25 cellular contexts compared by ENCODE assay signal in the genomic region with DNA sequence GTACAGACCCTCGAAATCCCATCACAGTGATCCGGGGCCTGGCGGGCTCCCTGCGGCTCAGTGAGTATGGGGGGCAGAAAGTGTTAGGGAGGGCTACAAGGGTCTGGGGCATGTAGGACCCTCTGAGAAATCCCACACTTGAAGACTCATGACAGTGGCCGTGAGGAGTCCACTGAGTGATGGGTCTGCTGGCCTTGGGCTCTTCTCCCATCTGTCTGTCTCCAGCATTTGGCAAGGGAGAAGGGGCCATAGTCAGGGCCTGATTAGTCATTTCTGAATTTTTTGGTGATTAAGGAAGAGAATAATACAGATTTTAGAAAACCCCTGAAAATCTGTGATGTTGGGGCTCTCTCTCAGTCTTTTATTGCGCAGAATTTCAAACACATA. TPM values are rescaled to one million over a fixed set of nuclear protein-coding genes. Genes with fewer than 3 reads are reported as not detected.
DNase-seq lines count a peak whose midpoint lies in the region; ATAC-seq, FAIRE-seq and TF ChIP-seq lines count a peak whose summit lies in the region.
"Had no signal": no experiment of that assay in that cellular context is flagged by ENCODE, and none has a peak within 500 bp of the region (broad histone marks: within the 10 kb centered on the region; RNA-seq: fewer than 3 reads in every experiment).

No MANE protein-coding gene starts in this region.

- no peaks in the 10 kb centered on the region for H3K27me3 ChIP-seq in breast epithelium
- H3K27me3 ChIP-seq: BLaER1, esophagus squamous epithelium, hepatocyte, testis, uterus had no signal

- no peak for DNase-seq in activated T-cell treated with anti-CD3 and anti-CD28 coated beads, Interleukin-2, amount 50 U/mL, for 4 hours
- no peak for DNase-seq in activated T-cell treated with anti-CD3 and anti-CD28 coated beads, Interleukin-2, amount 50 U/mL, for 1 hour
- DNase-seq in D721Med (ENCODE audit: insufficient read length, low spot score), result peak; percentile 1
- no peak for DNase-seq in neural crest cell (ENCODE audit: low read depth, low spot score)
- no peak for DNase-seq in breast epithelium (ENCODE audit: low spot score in 2 of 2)
- no peak for DNase-seq in NCI-H1436 treated with DMSO at 0.1 percent for 48 hours (lab: John Stamatoyannopoulos, UW)
- DNase-seq: activated gamma-delta T cell, aorta, caudate nucleus, DMS 273 treated with DMSO at 0.1 percent for 48 hours, endodermal cell, esophagus squamous epithelium, mesenchymal stem cell, NCI-H1105, NCI-H2081 treated with DMSO at 0.1 percent for 48 hours, NCI-H345, SIG-M5, testis had no signal

- H3K36me3 Mint-ChIP-seq in activated T-cell treated with anti-CD3 and anti-CD28 coated beads, Interleukin-2, amount 50 U/mL, for 4 hours (ENCODE audit: insufficient read depth), result peaks cover 39% of the 10 kb centered on the region
- H3K36me3 Mint-ChIP-seq in activated T-helper 17 cell treated with anti-CD3 and anti-CD28 coated beads, Interleukin-2, amount 50 U/mL, for 72 hours (ENCODE audit: low read depth), result peaks cover 78% of the 10 kb centered on the region
- H3K36me3 Mint-ChIP-seq in neural crest cell (ENCODE audit: low read depth), result peaks cover 7% of the 10 kb centered on the region

- peaks cover 46% of the 10 kb centered on the region for H3K4me1 Mint-ChIP-seq in activated T-cell treated with anti-CD3 and anti-CD28 coated beads, Interleukin-2, amount 50 U/mL, for 4 hours (ENCODE audit: low read depth)
- H3K4me1 Mint-ChIP-seq in activated T-helper 17 cell treated with anti-CD3 and anti-CD28 coated beads, Interleukin-2, amount 50 U/mL, for 72 hours, result peaks cover 13% of the 10 kb centered on the region
- H3K4me1 Mint-ChIP-seq in neural crest cell, result peaks cover 10% of the 10 kb centered on the region

- peak overlapping the region; percentile 68 for H3K27ac Mint-ChIP-seq in activated T-helper 17 cell treated with anti-CD3 and anti-CD28 coated beads, Interleukin-2, amount 50 U/mL, for 72 hours
- no peak overlapping the region for H3K27ac Mint-ChIP-seq in neural crest cell (ENCODE audit: unreplicated experiment)
- H3K27ac Mint-ChIP-seq: endodermal cell had no signal

- no peak for TF ChIP-seq POLR2A in breast epithelium (IDR thresholded peaks at IDR 0.05)

- H3K4me1 ChIP-seq in breast epithelium, result peaks cover 4 to 10% of the 10 kb centered on the region in 2 donors

- no peak for FAIRE-seq in D721Med (lab: Jason Lieb, UNC)
- FAIRE-seq: frontal cortex had no signal

- H3K27me3 Mint-ChIP-seq in activated T-cell treated with anti-CD3 and anti-CD28 coated beads, Interleukin-2, amount 50 U/mL, for 4 hours (ENCODE audit: low read depth), result no peaks in the 10 kb centered on the region
- no peaks in the 10 kb centered on the region for H3K27me3 Mint-ChIP-seq in activated T-helper 17 cell treated with anti-CD3 and anti-CD28 coated beads, Interleukin-2, amount 50 U/mL, for 72 hours
- peaks cover 3% of the 10 kb centered on the region for H3K27me3 Mint-ChIP-seq in neural crest cell (ENCODE audit: low read depth)

- intact Hi-C loops in breast epithelium (cut with DNase I; ENCODE audit: low total_unique reads), result no loop called here

- TF ChIP-seq CTCF in D721Med (IDR thresholded peaks at IDR 0.05; ENCODE audit: insufficient read depth, missing control alignments), result no peak
- TF ChIP-seq CTCF in neural crest cell (conservative IDR thresholded peaks at IDR 0.05), result no peak
- TF ChIP-seq CTCF in breast epithelium (IDR thresholded peaks at IDR 0.05), result no peak

- no peaks in the 10 kb centered on the region for H3K36me3 ChIP-seq in breast epithelium
- H3K36me3 ChIP-seq: uterus had no signal

- H3K4me3 ChIP-seq in breast epithelium, result no peak overlapping the region
- H3K4me3 ChIP-seq: BLaER1, esophagus squamous epithelium, hepatocyte, testis, uterus had no signal

- ATAC-seq in activated T-cell treated with anti-CD3 and anti-CD28 coated beads, Interleukin-2, amount 50 U/mL, for 4 hours, result no peak
- ATAC-seq in activated T-helper 17 cell treated with anti-CD3 and anti-CD28 coated beads, Interleukin-2, amount 50 U/mL, for 72 hours (replicated peaks), result no peak
- no peak for ATAC-seq in HG02623 (IDR thresholded peaks at IDR 0.05; ENCODE audit: unreplicated experiment)
- ATAC-seq: activated CD4-positive, CD25-positive, alpha-beta regulatory T cell treated with anti-CD3 and anti-CD28 coated beads, Interleukin-2, amount 50 U/mL, for 24 hours had no signal

- H3K27ac ChIP-seq in breast epithelium, result no peak overlapping the region
- H3K27ac ChIP-seq: BLaER1, esophagus squamous epithelium, hepatocyte, uterus had no signal

- no peaks in the 10 kb centered on the region for H3K9me3 ChIP-seq in breast epithelium
- H3K9me3 ChIP-seq: BLaER1, esophagus squamous epithelium, testis, uterus had no signal

- H3K9me3 Mint-ChIP-seq in activated T-cell treated with anti-CD3 and anti-CD28 coated beads, Interleukin-2, amount 50 U/mL, for 4 hours, result no peaks in the 10 kb centered on the region
- H3K9me3 Mint-ChIP-seq in activated T-helper 17 cell treated with anti-CD3 and anti-CD28 coated beads, Interleukin-2, amount 50 U/mL, for 72 hours, result no peaks in the 10 kb centered on the region
- H3K9me3 Mint-ChIP-seq in neural crest cell, result no peaks in the 10 kb centered on the region
- H3K9me3 Mint-ChIP-seq: endodermal cell had no signal

- peak overlapping the region; percentile 74 for H3K4me3 Mint-ChIP-seq in activated T-cell treated with anti-CD3 and anti-CD28 coated beads, Interleukin-2, amount 50 U/mL, for 4 hours
- H3K4me3 Mint-ChIP-seq in activated T-helper 17 cell treated with anti-CD3 and anti-CD28 coated beads, Interleukin-2, amount 50 U/mL, for 72 hours, result peak overlapping the region; percentile 66
- H3K4me3 Mint-ChIP-seq in neural crest cell, result peak overlapping the region; percentile 59
- H3K4me3 Mint-ChIP-seq: endodermal cell had no signal

RNA-seq across cellular contexts. Expression of gene TMEM88, which starts 4.8 kb away (rescaled TPM):
- total RNA-seq in activated T-cell treated with anti-CD3 and anti-CD28 coated beads, Interleukin-2, amount 50 U/mL, for 4 hours, result 10 to 100 TPM in 1 of 3 donors, 1 to 10 TPM in 2; 8.9 to 11.1 (median 9.9) TPM
- 1 to 10 TPM; 1.6 to 3.2 TPM for total RNA-seq in activated T-helper 17 cell treated with anti-CD3 and anti-CD28 coated beads, Interleukin-2, amount 50 U/mL, for 72 hours
- total RNA-seq in neural crest cell, result 6.7 and 8.4 TPM in 2 replicates
- total RNA-seq in breast epithelium, result 10 to 100 TPM in 1 of 3 donors, 1 to 10 TPM in 2; 4.8 to 21.0 (median 5.7) TPM

RNA-seq across cellular contexts. Expression of gene NAA38, which starts 7.2 kb away (rescaled TPM):
- total RNA-seq in activated T-cell treated with anti-CD3 and anti-CD28 coated beads, Interleukin-2, amount 50 U/mL, for 4 hours, result 10 to 100 TPM; 40.4 to 47.5 (median 41.5) TPM
- total RNA-seq in activated T-helper 17 cell treated with anti-CD3 and anti-CD28 coated beads, Interleukin-2, amount 50 U/mL, for 72 hours, result 100 to 1,000 TPM in 1 of 2 donors, 10 to 100 TPM in 1; 61.3 to 111 TPM
- total RNA-seq in neural crest cell, result 83.4 and 87.2 TPM in 2 replicates
- total RNA-seq in breast epithelium, result 10 to 100 TPM; 84.7 to 92.4 (median 89.9) TPM

RNA-seq across cellular contexts. Expression of gene CYB5D1, which starts 7.7 kb away (rescaled TPM):
- 10 to 100 TPM; 19.7 to 20.8 (median 20.6) TPM for total RNA-seq in activated T-cell treated with anti-CD3 and anti-CD28 coated beads, Interleukin-2, amount 50 U/mL, for 4 hours
- 10 to 100 TPM; 14.8 to 19.4 TPM for total RNA-seq in activated T-helper 17 cell treated with anti-CD3 and anti-CD28 coated beads, Interleukin-2, amount 50 U/mL, for 72 hours
- total RNA-seq in neural crest cell (12.7 and 13.3 TPM in 2 replicates), breast epithelium (10 to 100 TPM in 2 of 3 donors, 1 to 10 TPM in 1; 8.2 to 20.5 (median 13.4) TPM)

RNA-seq across cellular contexts. Expression of gene KDM6B, which starts 16.1 kb away (rescaled TPM):
- 100 to 1,000 TPM; 187 to 226 (median 206) TPM for total RNA-seq in activated T-cell treated with anti-CD3 and anti-CD28 coated beads, Interleukin-2, amount 50 U/mL, for 4 hours
- total RNA-seq in activated T-helper 17 cell treated with anti-CD3 and anti-CD28 coated beads, Interleukin-2, amount 50 U/mL, for 72 hours, result 10 to 100 TPM; 33.7 to 93.3 TPM
- total RNA-seq in neural crest cell (64.8 and 70.2 TPM in 2 replicates), breast epithelium (10 to 100 TPM in 2 of 3 donors, 1 to 10 TPM in 1; 6.4 to 89.7 (median 10.5) TPM)

RNA-seq across cellular contexts. Expression of gene CHD3, which starts 38.5 kb away (rescaled TPM):
- total RNA-seq in activated T-cell treated with anti-CD3 and anti-CD28 coated beads, Interleukin-2, amount 50 U/mL, for 4 hours, result 100 to 1,000 TPM; 117 to 127 (median 123) TPM
- 100 to 1,000 TPM; 154 to 217 TPM for total RNA-seq in activated T-helper 17 cell treated with anti-CD3 and anti-CD28 coated beads, Interleukin-2, amount 50 U/mL, for 72 hours
- 53.3 and 59.7 TPM in 2 replicates for total RNA-seq in neural crest cell
- 10 to 100 TPM; 47.5 to 99.0 (median 90.0) TPM for total RNA-seq in breast epithelium
